Comparison of ENCODE assay signal across 8 cellular contexts in genomic region chr15:52789601-52790165, GRCh38. TPM values are rescaled to one million over a fixed set of nuclear protein-coding genes. Genes with fewer than 3 reads are reported as not detected.
A peak's percentile ranks its signal among the peaks of the same experiment; 100 is the strongest.
DNase-seq lines count a peak whose midpoint lies in the region; ATAC-seq, FAIRE-seq and TF ChIP-seq lines count a peak whose summit lies in the region.

No MANE protein-coding gene starts in this region.

- H3K27me3 ChIP-seq in DOHH2 (ENCODE audit: control insufficient read depth, low read length), result peaks cover 22% of the 10 kb centered on the region
- H3K27me3 ChIP-seq in WERI-Rb-1 (ENCODE audit: insufficient read depth, low read depth, severe bottlenecking), result peaks cover 30% of the 10 kb centered on the region
- peaks cover 24 to 68% of the 10 kb centered on the region in 2 donors for H3K27me3 ChIP-seq in small intestine (ENCODE audit: control insufficient read depth in 2 of 2, insufficient read depth in 2 of 2, low read length in 2 of 2)

- DNase-seq in WERI-Rb-1 (peak; percentile 43), foreskin fibroblast (peak in 1 of 2 donors; percentile 28), skeletal muscle cell (ENCODE audit: low read depth) (no peak), urothelium cell line (ENCODE audit: low spot score) (no peak), small intestine (no peak), GM12891 (ENCODE audit: insufficient read length, low spot score) (no peak)

- peak; percentile 4 for ATAC-seq in HG02610 (IDR thresholded peaks at IDR 0.05; ENCODE audit: unreplicated experiment)

- H3K9me3 ChIP-seq in DOHH2 (ENCODE audit: control insufficient read depth, insufficient read depth, low read length) (no peaks in the 10 kb centered on the region), WERI-Rb-1 (ENCODE audit: severe bottlenecking) (no peaks in the 10 kb centered on the region), small intestine (ENCODE audit: control insufficient read depth, low read depth) (no peaks in the 10 kb centered on the region)

- H4K20me1 ChIP-seq in DOHH2 (ENCODE audit: control insufficient read depth, insufficient read depth, low read depth, low read length), result no peaks in the 10 kb centered on the region

- H3K27ac ChIP-seq in DOHH2 (ENCODE audit: low read depth, low read length), result no peak overlapping the region
- peak overlapping the region; percentile 58 for H3K27ac ChIP-seq in WERI-Rb-1
- no peak overlapping the region for H3K27ac ChIP-seq in small intestine (ENCODE audit: low read depth in 1 of 2, low read length in 1 of 2)

- H3K4me1 ChIP-seq in DOHH2 (ENCODE audit: control insufficient read depth, low read length) (peaks cover 20% of the 10 kb centered on the region), small intestine (ENCODE audit: control insufficient read depth in 2 of 2, insufficient read depth in 1 of 2, low read depth in 1 of 2, low read length in 1 of 2) (peaks cover 0 to 8% of the 10 kb centered on the region in 2 donors)

- H3F3A ChIP-seq in DOHH2 (ENCODE audit: control insufficient read depth, insufficient read depth), result no peaks in the 10 kb centered on the region

- TF ChIP-seq POLR2A in GM12891 (IDR thresholded peaks at IDR 0.05; ENCODE audit: low read depth, low read length), result no peak

- peak overlapping the region; percentile 80 for H3K4me3 ChIP-seq in DOHH2 (ENCODE audit: low read length)
- peak overlapping the region; percentile 45 for H3K4me3 ChIP-seq in WERI-Rb-1 (ENCODE audit: low read depth, low read length)
- H3K4me3 ChIP-seq in foreskin fibroblast (ENCODE audit: low read depth in 1 of 2, low read length in 2 of 2), result peak overlapping the region; percentile 44 to 49
- H3K4me3 ChIP-seq in skeletal muscle cell (ENCODE audit: low read depth, low read length), result peak overlapping the region; percentile 57
- H3K4me3 ChIP-seq in small intestine (ENCODE audit: low read depth in 1 of 2, low read length in 2 of 2), result peak overlapping the region in 1 of 2 donors; percentile 59

- H3K79me2 ChIP-seq in DOHH2 (ENCODE audit: control insufficient read depth, low read length), result no peaks in the 10 kb centered on the region

- 0 to 1% (median 1%) methylated on average over 33 to 50 of the region's 50 CpGs for WGBS in small intestine, 3 donors

- H3K36me3 ChIP-seq in DOHH2 (ENCODE audit: control insufficient read depth, low read length), result no peaks in the 10 kb centered on the region
- H3K36me3 ChIP-seq in WERI-Rb-1, result no peaks in the 10 kb centered on the region
- H3K36me3 ChIP-seq in small intestine (ENCODE audit: control insufficient read depth in 2 of 2, insufficient read depth in 2 of 2, low read length in 2 of 2), result no peaks in the 10 kb centered on the region

- FAIRE-seq in urothelium cell line (lab: Jason Lieb, UNC), result no peak
- FAIRE-seq in small intestine (lab: Jason Lieb, UNC), result no peak
- FAIRE-seq in GM12891 (lab: Jason Lieb, UNC), result no peak

- TF ChIP-seq CTCF in DOHH2 (IDR thresholded peaks at IDR 0.05; ENCODE audit: low read depth, low read length, poor library complexity, severe bottlenecking) (no peak), WERI-Rb-1 (IDR thresholded peaks at IDR 0.05; ENCODE audit: low read depth, low read length) (no peak), foreskin fibroblast (IDR thresholded peaks at IDR 0.05; ENCODE audit: low read depth, low read length) (no peak)

- peak overlapping the region; percentile 95 for H3K4me2 ChIP-seq in DOHH2 (ENCODE audit: low read length)

- H3K9me2 ChIP-seq in DOHH2 (replicated peaks; ENCODE audit: control insufficient read depth, low read length), result no peaks in the 10 kb centered on the region

TF ChIP-seq in GM12891, 5 proteins besides CTCF, POLR2A, EP300 and RAD21:
- no peak for TF ChIP-seq PAX5 (IDR thresholded peaks at IDR 0.05; ENCODE audit: insufficient read depth, low read length, severe bottlenecking)
- TF ChIP-seq POLR2AphosphoS5 (IDR thresholded peaks at IDR 0.05; ENCODE audit: low read depth, low read length), result no peak
- TF ChIP-seq SPI1 (IDR thresholded peaks at IDR 0.05; ENCODE audit: low read depth, low read length), result no peak
- TF ChIP-seq POU2F2 (IDR thresholded peaks at IDR 0.05; ENCODE audit: low read depth, low read length), result no peak
- TF ChIP-seq TAF1 (IDR thresholded peaks at IDR 0.05; ENCODE audit: low read depth, low read length), result no peak

RNA-seq across cellular contexts. Expression of gene ONECUT1, which starts 0.5 kb away (rescaled TPM):
- not detected for polyA plus RNA-seq in small intestine
- not detected for polyA plus RNA-seq in GM12891 (2012; ENCODE audit: low read depth, missing spikeins)
